Comparison of ENCODE assay signal across 12 cellular contexts in the genomic region with DNA sequence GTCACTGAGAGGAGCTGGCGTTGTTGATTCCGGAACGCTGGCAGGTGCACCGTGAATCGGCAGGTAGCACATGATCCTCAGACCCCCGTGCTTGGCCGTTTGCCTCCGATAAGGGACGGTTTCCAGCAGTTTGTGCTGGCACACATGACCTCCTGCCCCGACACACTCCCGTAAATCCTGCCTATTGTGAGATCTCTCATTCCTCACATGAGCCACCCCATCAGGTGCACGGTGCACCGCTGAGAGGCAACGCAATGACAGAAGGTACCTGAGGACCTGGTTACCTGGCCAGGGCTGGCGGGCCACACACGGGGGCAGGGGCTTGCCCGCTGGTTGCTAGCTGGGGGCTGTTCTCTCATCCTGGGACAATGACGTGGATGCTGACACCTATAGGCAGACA.
"Had no signal": no experiment of that assay in that cellular context is flagged by ENCODE, and none has a peak within 500 bp of the region (broad histone marks: within the 10 kb centered on the region; RNA-seq: fewer than 3 reads in every experiment).

No MANE protein-coding gene starts in this region.

- H3K27ac ChIP-seq: adrenal gland, esophagus squamous epithelium, pancreas, thoracic aorta had no signal

- H3K4me1 ChIP-seq: adrenal gland, esophagus squamous epithelium, pancreas had no signal

- H3K4me3 ChIP-seq: adrenal gland, esophagus squamous epithelium, pancreas, thoracic aorta had no signal

- H3K9me3 ChIP-seq: adrenal gland, esophagus squamous epithelium, pancreas, thoracic aorta had no signal

- H3K27me3 ChIP-seq: adrenal gland, esophagus squamous epithelium, pancreas had no signal

- DNase-seq: activated CD4-positive, alpha-beta memory T cell treated with anti-CD3 and anti-CD28 coated beads, Interleukin-2, amount 10 ng/mL, durations not matched to agents 7 days and 5 days; activated CD4-positive, alpha-beta T cell treated with anti-CD3 and anti-CD28 coated beads for 4 hours; activated effector memory CD4-positive, alpha-beta T cell treated with anti-CD3 and anti-CD28 coated beads, Interleukin-2, amount 50 U/mL, for 16 hours; activated T-cell treated with anti-CD3 and anti-CD28 coated beads, Interleukin-2, amount 50 U/mL, for 48 hours; esophagus squamous epithelium; immature natural killer cell; stimulated activated CD4-positive, alpha-beta T cell treated with anti-CD3 and anti-CD28 coated beads, Interleukin-12 subunit alpha, Interleukin-12 subunit beta, amount 100 ng/mL, for 4 hours; stimulated activated CD4-positive, alpha-beta T cell treated with anti-CD3 and anti-CD28 coated beads, Interleukin-2, amount 100 ng/mL, for 24 hours; T-helper 1 cell had no signal
